ENCODE assay signal across 13 cellular contexts in the genomic region with DNA sequence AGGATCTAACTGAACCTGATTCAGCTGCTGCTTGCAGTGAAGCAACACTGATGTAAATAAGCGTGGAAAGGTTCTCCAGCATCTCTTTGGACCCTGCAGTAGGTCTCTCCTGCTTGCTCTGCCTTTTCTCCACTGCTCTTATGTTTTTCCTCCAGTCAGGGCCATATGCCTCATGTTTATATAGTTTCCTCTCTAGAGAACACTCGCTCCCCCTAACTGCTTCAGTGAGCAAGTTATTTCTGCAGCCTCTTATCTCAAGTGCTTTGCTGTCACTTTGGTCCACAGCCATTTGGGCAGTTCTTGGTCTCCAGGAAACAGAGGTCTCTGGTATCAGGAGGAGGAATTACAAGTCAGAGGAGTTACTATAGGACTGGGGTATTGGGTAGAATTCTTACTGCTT. TPM values are rescaled to one million over a fixed set of nuclear protein-coding genes. Genes with fewer than 3 reads are reported as not detected.
DNase-seq lines count a peak whose midpoint lies in the region; ATAC-seq and TF ChIP-seq lines count a peak whose summit lies in the region.
"Had no signal": no experiment of that assay in that cellular context is flagged by ENCODE, and none has a peak within 500 bp of the region (broad histone marks: within the 10 kb centered on the region; RNA-seq: fewer than 3 reads in every experiment).

No MANE protein-coding gene starts in this region.

- ATAC-seq in HG03175 (IDR thresholded peaks at IDR 0.05; ENCODE audit: unreplicated experiment): no peak
- ATAC-seq: T-cell had no signal

- H3K27me3 ChIP-seq in Caco-2 (replicated peaks; ENCODE audit: control insufficient read depth, insufficient read depth, low read length): no peaks in the 10 kb centered on the region
- H3K27me3 ChIP-seq: suprapubic skin had no signal

- peak in 1 of 2 experiments; percentile 8 for TF ChIP-seq CTCF in Caco-2 (IDR thresholded peaks at IDR 0.05; ENCODE audit: insufficient read depth in 1 of 2, low read depth in 1 of 2, low read length in 1 of 2, severe bottlenecking in 1 of 2, unreplicated experiment in 1 of 2)
- TF ChIP-seq CTCF in nephron (IDR thresholded peaks at IDR 0.05; ENCODE audit: unreplicated experiment in 3 of 3): peak in 1 of 3 experiments; percentile 15

- no peaks in the 10 kb centered on the region for H3K9me3 ChIP-seq in Caco-2
- H3K9me3 ChIP-seq: suprapubic skin had no signal

- CTCF ChIA-PET in Caco-2 (lab: Charles Lee): interaction anchor here (0.7 to 1.4 kb wide), 5 partner anchors 11 to 57 kb away, joined by 3 to 7 read pairs (median 3); a partner anchor contains a TSS

- DNase-seq in Caco-2 (peak; percentile 48 to 56), NCI-H510A treated with DMSO at 0.1 percent for 48 hours (lab: John Stamatoyannopoulos, UW) (peak; percentile 67), glomerular visceral epithelial cell (ENCODE audit: extremely low spot score) (peak; percentile 36), NCI-H1694 (lab: John Stamatoyannopoulos, UW) (no peak), HPDE6-E6E7 (ENCODE audit: extremely low spot score) (no peak), NCI-H748 (lab: John Stamatoyannopoulos, UW; ENCODE audit: unreplicated experiment) (no peak)
- DNase-seq: activated T-cell treated with anti-CD3 and anti-CD28 coated beads for 4 hours; dermis blood vessel endothelial cell; stimulated activated CD4-positive, alpha-beta T cell treated with anti-CD3 and anti-CD28 coated beads, Interleukin-12 subunit alpha, Interleukin-12 subunit beta, amount 100 ng/mL, for 4 hours; T-cell had no signal

- peak overlapping the region; percentile 84 for H3K27ac Mint-ChIP-seq in Caco-2 (ENCODE audit: unreplicated experiment)
- H3K27ac Mint-ChIP-seq in nephron: peak overlapping the region; percentile 86 to 95 (median 92)

- H3K9me3 Mint-ChIP-seq in Caco-2 (ENCODE audit: unreplicated experiment) (no peaks in the 10 kb centered on the region), nephron (no peaks in the 10 kb centered on the region)
- H3K9me3 Mint-ChIP-seq: T-cell had no signal

- no TSS peak for BruUV-seq in Caco-2 (replicated peaks; lab: Mats Ljungman, UMichigan)

- H3K27me3 Mint-ChIP-seq in Caco-2 (ENCODE audit: insufficient read depth, unreplicated experiment): no peaks in the 10 kb centered on the region
- no peaks in the 10 kb centered on the region for H3K27me3 Mint-ChIP-seq in nephron (ENCODE audit: low read depth)
- H3K27me3 Mint-ChIP-seq: T-cell had no signal

- H3K4me3 ChIP-seq in Caco-2 (ENCODE audit: low read depth, low read length): no peak overlapping the region
- H3K4me3 ChIP-seq: suprapubic skin had no signal

- intact Hi-C loops in Caco-2 (cut with micrococcal nuclease; ENCODE audit: unreplicated experiment): loop anchor here (1.0 kb wide), 2 partner anchors 35 to 45 kb away; no protein-coding TSS in a partner anchor

- peaks cover 42% of the 10 kb centered on the region for H3K4me1 ChIP-seq in Caco-2

- POLR2A ChIA-PET in Caco-2 (lab: Charles Lee): interaction anchor here (0.5 to 1.1 kb wide), 8 partner anchors 20 to 451 kb away, joined by 3 to 5 read pairs (median 3); a partner anchor contains a TSS

- peaks cover 24% of the 10 kb centered on the region for H3K36me3 Mint-ChIP-seq in Caco-2 (ENCODE audit: insufficient read depth, unreplicated experiment)
- peaks cover 12% of the 10 kb centered on the region for H3K36me3 Mint-ChIP-seq in nephron (ENCODE audit: low read depth)

- H3K4me1 Mint-ChIP-seq in Caco-2 (ENCODE audit: low read depth, unreplicated experiment) (peaks cover 17% of the 10 kb centered on the region), nephron (peaks cover 35% of the 10 kb centered on the region)

- H3K36me3 ChIP-seq in Caco-2 (ENCODE audit: control insufficient read depth, insufficient read depth, low read length): no peaks in the 10 kb centered on the region

- H3K4me3 Mint-ChIP-seq in Caco-2 (ENCODE audit: unreplicated experiment) (peak overlapping the region; percentile 54), nephron (peak overlapping the region; percentile 9 to 61 (median 24))
- H3K4me3 Mint-ChIP-seq: T-cell had no signal

RNA-seq across cellular contexts. Expression of a gene that starts 5.3 kb away (rescaled TPM):
- total RNA-seq in Caco-2 (2022): 24.2 and 24.3 TPM in 2 replicates

RNA-seq across cellular contexts. Expression of a gene that starts 6.8 kb away (rescaled TPM):
- 15.6 and 16.9 TPM in 2 replicates for total RNA-seq in Caco-2 (2022)

RNA-seq across cellular contexts. Expression of a gene that starts 22.9 kb away (rescaled TPM):
- 1.9 and 2.3 TPM in 2 replicates for total RNA-seq in Caco-2 (2022)

RNA-seq across cellular contexts. Expression of a gene that starts 31.4 kb away (rescaled TPM):
- total RNA-seq in Caco-2 (2022): 30.0 and 42.5 TPM in 2 replicates
- total RNA-seq: dermis blood vessel endothelial cell had no signal

RNA-seq across cellular contexts. Expression of a gene that starts 34.0 kb away (rescaled TPM):
- 4.8 and 6.7 TPM in 2 replicates for total RNA-seq in Caco-2 (2022)

Comparison
In these comparisons a context has a peak if more than half of its experiments do, and no peak if none do; other contexts are left out.
1. DNase-seq: peak in Caco-2 (2 of 2), NCI-H510A treated with DMSO at 0.1 percent for 48 hours (single experiment) and glomerular visceral epithelial cell (single experiment); none in NCI-H1694 (single experiment), HPDE6-E6E7 (single experiment) and NCI-H748 (single experiment).